ENCODE assay signal across 10 cellular contexts in genomic region chr5:132221781-132222648, GRCh38. TPM values are rescaled to one million over a fixed set of nuclear protein-coding genes. Genes with fewer than 3 reads are reported as not detected.
DNase-seq lines count a peak whose midpoint lies in the region; ATAC-seq and TF ChIP-seq lines count a peak whose summit lies in the region.
"Had no signal": no experiment of that assay in that cellular context is flagged by ENCODE, and none has a peak within 500 bp of the region (broad histone marks: within the 10 kb centered on the region; RNA-seq: fewer than 3 reads in every experiment).

No MANE protein-coding gene starts in this region.

- H2AFZ ChIP-seq in MM.1S (ENCODE audit: low read length) = no peak overlapping the region

- peak; percentile 36 for DNase-seq in RWPE2 (ENCODE audit: low spot score)
- peak in 22 of 42 donors; percentile 10 to 58 (median 32) for DNase-seq in head of caudate nucleus
- no peak for DNase-seq in MM.1S
- no peak for DNase-seq in NCI-H345 (lab: John Stamatoyannopoulos, UW)
- DNase-seq in NCI-H1694 treated with DMSO at 0.1 percent for 48 hours (lab: John Stamatoyannopoulos, UW) = no peak
- no peak for DNase-seq in stimulated activated CD4-positive, alpha-beta T cell treated with anti-CD3 and anti-CD28 coated beads, Interleukin-2, amount 100 ng/mL, for 24 hours
- DNase-seq: activated effector memory CD4-positive, alpha-beta T cell treated with Interleukin-2 at 50 U/mL for 16 hours; immature natural killer cell had no signal

- no peaks in the 10 kb centered on the region for H3K79me2 ChIP-seq in MM.1S (ENCODE audit: low read length)

- H3F3A ChIP-seq in MM.1S (ENCODE audit: insufficient read depth, low read length) = no peaks in the 10 kb centered on the region

- no peaks in the 10 kb centered on the region for H4K20me1 ChIP-seq in MM.1S (ENCODE audit: insufficient read depth, low read length)

- intact Hi-C loops in head of caudate nucleus (cut with DNase I) = no loop called here

- H3K9me2 ChIP-seq in MM.1S (replicated peaks; ENCODE audit: insufficient read depth, low read length) = no peaks in the 10 kb centered on the region

- H3K27me3 ChIP-seq in RWPE2 (ENCODE audit: insufficient read depth, poor library complexity, severe bottlenecking) (no peaks in the 10 kb centered on the region), skeletal muscle tissue (ENCODE audit: control insufficient read depth in 3 of 3, insufficient read depth in 3 of 3, low read length in 3 of 3) (no peaks in the 10 kb centered on the region), MM.1S (replicated peaks; ENCODE audit: insufficient read depth, low read length) (no peaks in the 10 kb centered on the region)

- H3K9ac ChIP-seq in skeletal muscle tissue (ENCODE audit: low read depth in 1 of 3, low read length in 3 of 3) = no peak overlapping the region
- H3K9ac ChIP-seq in MM.1S (ENCODE audit: low read length) = no peak overlapping the region

- H3K27ac ChIP-seq in RWPE2 (ENCODE audit: poor library complexity, severe bottlenecking) = no peak overlapping the region
- H3K27ac ChIP-seq in skeletal muscle tissue (ENCODE audit: low read depth, low read length) = peak overlapping the region; percentile 42
- no peak overlapping the region for H3K27ac ChIP-seq in MM.1S (ENCODE audit: low read length)

- no peak overlapping the region for H3K4me3 ChIP-seq in RWPE2 (ENCODE audit: severe bottlenecking)
- peak overlapping the region in 1 of 3 donors; percentile 2 for H3K4me3 ChIP-seq in skeletal muscle tissue (ENCODE audit: low read length in 3 of 3)
- no peak overlapping the region for H3K4me3 ChIP-seq in MM.1S (ENCODE audit: low read length)

- no peaks in the 10 kb centered on the region for H3K9me3 ChIP-seq in RWPE2 (ENCODE audit: severe bottlenecking)
- H3K9me3 ChIP-seq in skeletal muscle tissue (ENCODE audit: control insufficient read depth in 3 of 3, low read length in 3 of 3) = no peaks in the 10 kb centered on the region
- no peaks in the 10 kb centered on the region for H3K9me3 ChIP-seq in MM.1S (replicated peaks; ENCODE audit: insufficient read depth, low read length)

- peak; percentile 6 for ATAC-seq in GM19023 (IDR thresholded peaks at IDR 0.05; ENCODE audit: unreplicated experiment)
- ATAC-seq in RWPE2 (ENCODE audit: low read depth) = no peak

- TF ChIP-seq CTCF in RWPE2 (IDR thresholded peaks at IDR 0.05; ENCODE audit: poor library complexity, severe bottlenecking) (peak; percentile 40), MM.1S (IDR thresholded peaks at IDR 0.05; ENCODE audit: low read length) (no peak)

- H3K4me2 ChIP-seq in MM.1S (ENCODE audit: low read depth, low read length) = no peak overlapping the region

- H3K4me1 ChIP-seq in RWPE2 (ENCODE audit: insufficient read depth, poor library complexity, severe bottlenecking) (peaks cover 25% of the 10 kb centered on the region), skeletal muscle tissue (ENCODE audit: control insufficient read depth in 3 of 3, insufficient read depth in 3 of 3, low read length in 3 of 3) (peaks cover 60 to 67% (median 64%) of the 10 kb centered on the region in 3 donors), MM.1S (ENCODE audit: low read length) (no peaks in the 10 kb centered on the region)

- H3K36me3 ChIP-seq in RWPE2 (ENCODE audit: low read depth) (peaks cover 9% of the 10 kb centered on the region), skeletal muscle tissue (ENCODE audit: control insufficient read depth in 3 of 3, insufficient read depth in 3 of 3, low read length in 3 of 3) (peaks cover 5 to 7% (median 6%) of the 10 kb centered on the region in 3 donors), MM.1S (replicated peaks; ENCODE audit: insufficient read depth, low read length) (no peaks in the 10 kb centered on the region)

RNA-seq across cellular contexts. Expression of gene P4HA2, which starts 5.6 kb away (rescaled TPM):
- 50.6 TPM for total RNA-seq in skeletal muscle tissue

RNA-seq across cellular contexts. Expression of gene PDLIM4, which starts 35.5 kb away (rescaled TPM):
- 19.8 TPM for total RNA-seq in skeletal muscle tissue

Comparison
In these comparisons a context has a peak if more than half of its experiments do, and no peak if none do; other contexts are left out.
1. DNase-seq: peak in RWPE2 (single experiment) and head of caudate nucleus (22 of 42); none in MM.1S (single experiment), NCI-H345 (single experiment), NCI-H1694 treated with DMSO at 0.1 percent for 48 hours (single experiment) and stimulated activated CD4-positive, alpha-beta T cell treated with anti-CD3 and anti-CD28 coated beads, Interleukin-2, amount 100 ng/mL, for 24 hours (0 of 2).